In the genomic region with DNA sequence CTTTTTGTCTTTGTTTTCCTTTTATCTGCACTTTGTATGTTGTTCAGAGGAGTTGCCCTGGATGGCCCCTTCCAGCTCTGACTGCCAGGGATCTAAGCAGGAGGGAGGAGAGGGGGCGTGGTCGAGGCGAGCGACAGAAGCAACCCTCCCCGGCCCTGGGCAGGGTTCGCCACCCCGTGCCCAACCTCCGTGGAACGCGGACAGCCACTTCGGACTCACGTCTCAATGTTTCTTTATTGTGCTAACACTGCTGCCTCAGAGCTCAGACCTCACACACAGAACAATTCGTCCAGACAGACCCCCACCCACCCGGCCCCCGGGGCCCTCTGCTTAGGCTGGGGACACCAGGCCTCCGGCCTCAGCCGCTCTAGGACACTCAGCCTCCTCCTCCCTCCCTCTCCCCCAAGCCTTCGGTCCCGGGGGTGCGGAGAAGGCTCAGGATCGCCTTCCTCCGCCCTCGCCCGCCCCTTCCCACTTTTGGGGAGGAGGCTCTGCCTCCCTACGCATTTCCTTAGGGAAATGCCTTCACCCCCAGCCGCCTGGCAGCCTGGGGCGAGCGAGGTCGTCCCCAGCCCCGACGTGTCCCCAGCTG, we compare ENCODE assay signal across 8 cellular contexts. TPM values are rescaled to one million over a fixed set of nuclear protein-coding genes. Genes with fewer than 3 reads are reported as not detected.
DNase-seq lines count a peak whose midpoint lies in the region; ATAC-seq and TF ChIP-seq lines count a peak whose summit lies in the region.

No MANE protein-coding gene starts in this region.

- peak overlapping the region; percentile 46 for H3K27ac ChIP-seq in CD4-positive, alpha-beta T cell (ENCODE audit: low read depth, low read length)
- no peak overlapping the region; the same call in 1 of the 2 replicates for H3K27ac ChIP-seq in HEK293 (ENCODE audit: extremely low read depth, low read depth, low read length)

- H3K4me1 ChIP-seq in HEK293 (ENCODE audit: control insufficient read depth, insufficient read depth, low read length) (0 out of 2 replicates have a peak, but pooled peaks cover 4% of the 10 kb centered on the region), skeletal muscle satellite cell (ENCODE audit: control insufficient read depth, insufficient read depth, low read length) (peaks cover 40% of the 10 kb centered on the region)

- ATAC-seq in CD4-positive, alpha-beta T cell (ENCODE audit: poor library complexity): peak; percentile 5
- no peak for ATAC-seq in HG03565 (IDR thresholded peaks at IDR 0.05; ENCODE audit: unreplicated experiment)

- no peaks in the 10 kb centered on the region for H3K27me3 ChIP-seq in CD4-positive, alpha-beta T cell (ENCODE audit: control insufficient read depth, insufficient read depth, low read length)
- H3K27me3 ChIP-seq in skeletal muscle satellite cell (ENCODE audit: control insufficient read depth, insufficient read depth, low read length): no peaks in the 10 kb centered on the region

- no peak for TF ChIP-seq CTCF in CD4-positive, alpha-beta T cell (IDR thresholded peaks at IDR 0.05)
- TF ChIP-seq CTCF in HEK293 (tag by site-specific recombination; IDR thresholded peaks at IDR 0.05): no peak

- no peaks in the 10 kb centered on the region for H3K36me3 ChIP-seq in HEK293 (ENCODE audit: control insufficient read depth in 2 of 2, insufficient read depth in 1 of 2, low read length in 2 of 2)
- H3K36me3 ChIP-seq in skeletal muscle satellite cell (ENCODE audit: insufficient read depth, low read length): no peaks in the 10 kb centered on the region

- peak in 5 of 10 experiments; percentile 2 to 11 (median 9) for DNase-seq in CD4-positive, alpha-beta T cell
- DNase-seq in SHP77 treated with DMSO at 0.1 percent for 48 hours (lab: John Stamatoyannopoulos, UW) (peak; percentile 44), cerebellar cortex (ENCODE audit: low spot score) (peak; percentile 52), inferior parietal cortex (ENCODE audit: extremely low spot score) (peak; percentile 53), OCI-M2 (lab: John Stamatoyannopoulos, UW; ENCODE audit: unreplicated experiment) (no peak)

- CTCF ChIA-PET in CD4-positive, alpha-beta T cell (lab: Charles Lee): no interaction called here
- CTCF ChIA-PET in HEK293 (lab: Yijun Ruan, JAX): interaction anchor here (0.6 to 1.7 kb wide), 8 partner anchors 11 to 92 kb away, joined by 3 to 5 read pairs (median 3); no protein-coding TSS in a partner anchor

- H3K4me1 Mint-ChIP-seq in CD4-positive, alpha-beta T cell (ENCODE audit: low read depth): peaks cover 20% of the 10 kb centered on the region

- no peaks in the 10 kb centered on the region for H3K9me3 Mint-ChIP-seq in CD4-positive, alpha-beta T cell

- H3K4me3 ChIP-seq in HEK293 (ENCODE audit: low read depth, low read length) (peak overlapping the region; percentile 30), skeletal muscle satellite cell (ENCODE audit: low read length) (peak overlapping the region; percentile 82)

- intact Hi-C loops in CD4-positive, alpha-beta T cell (cut with DNase I, micrococcal nuclease): loop anchor here (10.0 kb wide), 2 partner anchors 71 to 81 kb away; partner anchors contain the start of gene TAGLN2 (in 1 of the 2)

- peak overlapping the region; percentile 81 for H3K4me3 Mint-ChIP-seq in CD4-positive, alpha-beta T cell

- H3K27me3 Mint-ChIP-seq in CD4-positive, alpha-beta T cell: no peaks in the 10 kb centered on the region

- peak overlapping the region; percentile 91 for H3K4me2 ChIP-seq in skeletal muscle satellite cell (ENCODE audit: low read length)

- no peaks in the 10 kb centered on the region for H3K36me3 Mint-ChIP-seq in CD4-positive, alpha-beta T cell (ENCODE audit: low read depth)

- peak overlapping the region; percentile 90 for H3K9ac ChIP-seq in skeletal muscle satellite cell (ENCODE audit: low read depth, low read length)

- POLR2A ChIA-PET in CD4-positive, alpha-beta T cell (lab: Charles Lee): interaction anchor here (1.8 kb wide), 1 partner anchor 70 kb away, joined by 15 read pairs; the partner anchor contains the start of gene TAGLN2
- POLR2A ChIA-PET in HEK293 (lab: Yijun Ruan, JAX): interaction anchor here (0.8 to 1.3 kb wide), 3 partner anchors 13 to 68 kb away, joined by 3 to 5 read pairs (median 5); no protein-coding TSS in a partner anchor

- no peaks in the 10 kb centered on the region for H3K9me3 ChIP-seq in CD4-positive, alpha-beta T cell (ENCODE audit: control insufficient read depth, low read length)
- H3K9me3 ChIP-seq in HEK293 (ENCODE audit: control insufficient read depth, insufficient read depth, low read depth, low read length) (no peaks in the 10 kb centered on the region), skeletal muscle satellite cell (replicated peaks; ENCODE audit: low read length) (no peaks in the 10 kb centered on the region)

- peak overlapping the region; percentile 87 for H3K27ac Mint-ChIP-seq in CD4-positive, alpha-beta T cell

TF ChIP-seq in HEK293, 187 proteins besides CTCF, POLR2A, EP300 and RAD21 (continues in another document):
- TF ChIP-seq ZNF335 (tag by site-specific recombination; conservative IDR thresholded peaks at IDR 0.05) (peak; percentile 76), KLF8 (tag by site-specific recombination; IDR thresholded peaks at IDR 0.05) (peak; percentile 42; the same call in 1 of the 2 replicates), ZXDB (tag by site-specific recombination; IDR thresholded peaks at IDR 0.05) (no peak), SP3 (tag by site-specific recombination; IDR thresholded peaks at IDR 0.05) (peak; percentile 88), SP2 (tag by site-specific recombination; IDR thresholded peaks at IDR 0.05) (peak; percentile 67), ZBTB20 (tag by site-specific recombination; IDR thresholded peaks at IDR 0.05) (peak; percentile 65; the same call in 1 of the 2 replicates), PRDM10 (tag by site-specific recombination; IDR thresholded peaks at IDR 0.05) (peak; percentile 46; the same call in 1 of the 2 replicates), PBX3 (CRISPR knock-in tag; IDR thresholded peaks at IDR 0.05) (0 out of 2 replicates have a peak, but pooled peaks have one; percentile 11)
- TF ChIP-seq, protein P1, sequence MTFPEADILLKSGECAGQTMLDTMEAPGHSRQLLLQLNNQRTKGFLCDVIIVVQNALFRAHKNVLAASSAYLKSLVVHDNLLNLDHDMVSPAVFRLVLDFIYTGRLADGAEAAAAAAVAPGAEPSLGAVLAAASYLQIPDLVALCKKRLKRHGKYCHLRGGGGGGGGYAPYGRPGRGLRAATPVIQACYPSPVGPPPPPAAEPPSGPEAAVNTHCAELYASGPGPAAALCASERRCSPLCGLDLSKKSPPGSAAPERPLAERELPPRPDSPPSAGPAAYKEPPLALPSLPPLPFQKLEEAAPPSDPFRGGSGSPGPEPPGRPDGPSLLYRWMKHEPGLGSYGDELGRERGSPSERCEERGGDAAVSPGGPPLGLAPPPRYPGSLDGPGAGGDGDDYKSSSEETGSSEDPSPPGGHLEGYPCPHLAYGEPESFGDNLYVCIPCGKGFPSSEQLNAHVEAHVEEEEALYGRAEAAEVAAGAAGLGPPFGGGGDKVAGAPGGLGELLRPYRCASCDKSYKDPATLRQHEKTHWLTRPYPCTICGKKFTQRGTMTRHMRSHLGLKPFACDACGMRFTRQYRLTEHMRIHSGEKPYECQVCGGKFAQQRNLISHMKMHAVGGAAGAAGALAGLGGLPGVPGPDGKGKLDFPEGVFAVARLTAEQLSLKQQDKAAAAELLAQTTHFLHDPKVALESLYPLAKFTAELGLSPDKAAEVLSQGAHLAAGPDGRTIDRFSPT (tag by site-specific recombination; IDR thresholded peaks at IDR 0.05): peak; percentile 80; the same call in 1 of the 2 replicates

RNA-seq across cellular contexts. Expression of gene VSIG8, which starts 8.3 kb away (rescaled TPM):
- not detected for total RNA-seq in CD4-positive, alpha-beta T cell
- total RNA-seq in skeletal muscle satellite cell (2012; rRNA removed): not detected in 2 replicates

RNA-seq across cellular contexts. Expression of gene SLAMF8, which starts 27.5 kb away (rescaled TPM):
- under 1 TPM in 1 of 2 experiments, not detected in 1; 0.34 TPM for total RNA-seq in CD4-positive, alpha-beta T cell
- total RNA-seq in skeletal muscle satellite cell (2012; rRNA removed): under 0.01 TPM in 1 of 2 replicates, not detected in the other

RNA-seq across cellular contexts. Expression of gene CFAP45, which starts 45.8 kb away (rescaled TPM):
- total RNA-seq in CD4-positive, alpha-beta T cell: 1 to 10 TPM; 8.4 to 9.0 TPM
- total RNA-seq in skeletal muscle satellite cell (2012; rRNA removed): 0.22 and 0.51 TPM in 2 replicates

RNA-seq across cellular contexts. Expression of gene FCRL6, which starts 52.0 kb away (rescaled TPM):
- under 1 TPM; 0.28 to 0.52 TPM for total RNA-seq in CD4-positive, alpha-beta T cell
- not detected in 2 replicates for total RNA-seq in skeletal muscle satellite cell (2012; rRNA removed)
